Comparison of ENCODE assay signal across 24 cellular contexts in genomic region chr10:81498152-81498551, GRCh38.
DNase-seq lines count a peak whose midpoint lies in the region; ATAC-seq and TF ChIP-seq lines count a peak whose summit lies in the region.
"Had no signal": no experiment of that assay in that cellular context is flagged by ENCODE, and none has a peak within 500 bp of the region (broad histone marks: within the 10 kb centered on the region; RNA-seq: fewer than 3 reads in every experiment).

No MANE protein-coding gene starts in this region.

- CTCF ChIA-PET in MCF 10A (lab: Yijun Ruan, JAX): interaction anchor here (0.7 kb wide), 1 partner anchor 262 kb away, joined by 3 read pairs; no protein-coding TSS in a partner anchor

- intact Hi-C loops in MCF 10A (cut with micrococcal nuclease) (no loop called here), breast epithelium (cut with DNase I; ENCODE audit: low total_unique reads) (no loop called here), right lobe of liver (cut with DNase I) (no loop called here)

- no peaks in the 10 kb centered on the region for H3K27me3 Mint-ChIP-seq in MCF 10A (ENCODE audit: insufficient read depth, unreplicated experiment)
- H3K27me3 Mint-ChIP-seq: CD4-positive, alpha-beta T cell had no signal

- peak in 3 of 4 donors; percentile 49 to 73 (median 58) for ATAC-seq in right lobe of liver
- no peak for ATAC-seq in GM21423 (IDR thresholded peaks at IDR 0.05; ENCODE audit: unreplicated experiment)
- ATAC-seq: A549, GM12878 had no signal

- WGBS in right lobe of liver (ENCODE audit: insufficient coverage, low coverage, low lambda C conversion rate, missing lambda C conversion rate): 16% methylated on average over 2 of the region's 2 CpGs

- no peaks in the 10 kb centered on the region for H3K9me3 Mint-ChIP-seq in MCF 10A (ENCODE audit: unreplicated experiment)
- H3K9me3 Mint-ChIP-seq: CD4-positive, alpha-beta T cell had no signal

- H3K27ac Mint-ChIP-seq in MCF 10A (ENCODE audit: low read depth, unreplicated experiment): peak overlapping the region; percentile 42
- H3K27ac Mint-ChIP-seq: CD14-positive monocyte; CD4-positive, alpha-beta T cell; CD8-positive, alpha-beta memory T cell had no signal

- H3K27ac ChIP-seq in breast epithelium (no peak overlapping the region), right lobe of liver (no peak overlapping the region)
- H3K27ac ChIP-seq: A549 had no signal

- H3K4me1 Mint-ChIP-seq in MCF 10A (ENCODE audit: insufficient read depth, unreplicated experiment): peaks cover 12% of the 10 kb centered on the region
- H3K4me1 Mint-ChIP-seq: CD14-positive monocyte; CD8-positive, alpha-beta memory T cell had no signal

- H3K4me1 ChIP-seq in breast epithelium (no peaks in the 10 kb centered on the region), right lobe of liver (no peaks in the 10 kb centered on the region)
- H3K4me1 ChIP-seq: A549, BE2C had no signal

- H3K36me3 ChIP-seq in breast epithelium (no peaks in the 10 kb centered on the region), right lobe of liver (no peaks in the 10 kb centered on the region)
- H3K36me3 ChIP-seq: BE2C; BLaER1 treated with 17β-estradiol and CSF1 and Interleukin-3, amounts not matched to agents 10 nM and 100 nM had no signal

- no TSS peak for BruUV-seq in MCF 10A (replicated peaks; lab: Mats Ljungman, UMichigan)

- TF ChIP-seq POLR2A in breast epithelium (IDR thresholded peaks at IDR 0.05): no peak
- no peak for TF ChIP-seq POLR2A in right lobe of liver (IDR thresholded peaks at IDR 0.05)

- TF ChIP-seq CTCF in MCF 10A (IDR thresholded peaks at IDR 0.05; ENCODE audit: unreplicated experiment) (no peak), breast epithelium (IDR thresholded peaks at IDR 0.05) (no peak), right lobe of liver (IDR thresholded peaks at IDR 0.05) (no peak)

- H3K27me3 ChIP-seq in breast epithelium: no peaks in the 10 kb centered on the region
- H3K27me3 ChIP-seq in right lobe of liver: no peaks in the 10 kb centered on the region
- H3K27me3 ChIP-seq: BE2C; BLaER1 treated with 17β-estradiol and CSF1 and Interleukin-3, amounts not matched to agents 10 nM and 100 nM had no signal

- POLR2A ChIA-PET in MCF 10A (lab: Yijun Ruan, JAX): interaction anchor here (0.7 kb wide), 1 partner anchor 14 kb away, joined by 4 read pairs; no protein-coding TSS in a partner anchor

- DNase-seq in MCF 10A (ENCODE audit: unreplicated experiment) (peak; percentile 1), breast epithelium (ENCODE audit: low spot score in 2 of 2) (no peak), OCI-M1 (lab: John Stamatoyannopoulos, UW) (peak; percentile 46), right lobe of liver (no peak), medulla oblongata (ENCODE audit: extremely low spot score) (no peak), nucleus accumbens (lab: John Stamatoyannopoulos, UW) (no peak)
- DNase-seq: 8988T; ACHN; AML-193; BE2C; CD4-positive, alpha-beta T cell; CD8-positive, alpha-beta memory T cell; DMS 273 treated with DMSO at 0.1 percent for 48 hours; DMS79; EL; GDM1; GOT3; H7; HCEC 1CT had no signal

- no peaks in the 10 kb centered on the region for H3K36me3 Mint-ChIP-seq in MCF 10A (ENCODE audit: insufficient read depth, unreplicated experiment)
- H3K36me3 Mint-ChIP-seq: CD14-positive monocyte; CD8-positive, alpha-beta memory T cell had no signal

- no peak overlapping the region for H3K4me3 Mint-ChIP-seq in MCF 10A (ENCODE audit: unreplicated experiment)
- H3K4me3 Mint-ChIP-seq: CD14-positive monocyte; CD4-positive, alpha-beta T cell; CD8-positive, alpha-beta memory T cell had no signal

- peaks cover 0 to 6% of the 10 kb centered on the region in 2 donors for H3K9me3 ChIP-seq in breast epithelium
- no peaks in the 10 kb centered on the region for H3K9me3 ChIP-seq in right lobe of liver
- H3K9me3 ChIP-seq: A549, BE2C had no signal

- no peak overlapping the region for H3K4me3 ChIP-seq in breast epithelium
- no peak overlapping the region for H3K4me3 ChIP-seq in right lobe of liver
- H3K4me3 ChIP-seq: A549; BLaER1 treated with 17β-estradiol and CSF1 and Interleukin-3, amounts not matched to agents 10 nM and 100 nM; GM12878 had no signal

Comparison
In these comparisons a context has a peak if more than half of its experiments do, and no peak if none do; other contexts are left out.
1. DNase-seq: peak in MCF 10A (single experiment) and OCI-M1 (single experiment); none in breast epithelium (0 of 2), right lobe of liver (0 of 3), medulla oblongata (single experiment) and nucleus accumbens (0 of 56).